ENCODE assay signal across 23 cellular contexts in genomic region chr9:12290166-12290869, GRCh38.
"Had no signal": no experiment of that assay in that cellular context is flagged by ENCODE, and none has a peak within 500 bp of the region (broad histone marks: within the 10 kb centered on the region; RNA-seq: fewer than 3 reads in every experiment).

No MANE protein-coding gene starts in this region.

- H3K4me3 ChIP-seq: cardiac muscle cell, PC-9 had no signal

- ATAC-seq: activated CD8-positive, alpha-beta T cell treated with anti-CD3 and anti-CD28 coated beads, Interleukin-2, amount 10 ng/mL, durations not matched to agents 7 days and 5 days; activated naive CD4-positive, alpha-beta T cell treated with anti-CD3 and anti-CD28 coated beads, Interleukin-2, amount 50 U/mL, for 72 hours; activated naive CD8-positive, alpha-beta T cell treated with anti-CD3 and anti-CD28 coated beads, Interleukin-2, amount 50 U/mL, for 24 hours; T-helper 17 cell; WTC11 had no signal

- H3K36me3 ChIP-seq: cardiac muscle cell had no signal

- DNase-seq: activated CD4-positive, alpha-beta T cell treated with anti-CD3 and anti-CD28 coated beads for 48 hours; activated CD4-positive, alpha-beta T cell treated with anti-CD3 and anti-CD28 coated beads, Interleukin-2, amount 50 U/mL, for 4 hours; activated CD4-positive, CD25-positive, alpha-beta regulatory T cell treated with anti-CD3 and anti-CD28 coated beads, Interleukin-2, amount 50 U/mL, for 72 hours; activated CD8-positive, alpha-beta memory T cell treated with anti-CD3 and anti-CD28 coated beads, Interleukin-2, amount 50 U/mL, for 48 hours; activated CD8-positive, alpha-beta T cell treated with anti-CD3 and anti-CD28 coated beads, Interleukin-2, amount 10 ng/mL, durations not matched to agents 7 days and 5 days; activated effector memory CD4-positive, alpha-beta T cell treated with anti-CD3 and anti-CD28 coated beads, Interleukin-2, amount 50 U/mL, for 16 hours; activated naive CD4-positive, alpha-beta T cell treated with Interleukin-2 at 50 U/mL for 16 hours; activated naive CD8-positive, alpha-beta T cell treated with anti-CD3 and anti-CD28 coated beads, Interleukin-2, amount 50 U/mL, for 24 hours; activated T-cell treated with anti-CD3 and anti-CD28 coated beads, Interleukin-2, amount 50 U/mL, for 1 hour; amniotic stem cell; MM.1S; NCI-H1105; NCI-H1436 treated with DMSO at 0.1 percent for 48 hours; NCI-H187; NCI-H510A treated with DMSO at 0.1 percent for 48 hours; PC-9; SHP77 treated with DMSO at 0.1 percent for 48 hours; T-helper 17 cell; T-helper 9 cell had no signal

- H3K27ac ChIP-seq: cardiac muscle cell, PC-9 had no signal

- FAIRE-seq: astrocyte had no signal

- H3K27me3 ChIP-seq: cardiac muscle cell had no signal
